22 cellular contexts compared by ENCODE assay signal in the genomic region with DNA sequence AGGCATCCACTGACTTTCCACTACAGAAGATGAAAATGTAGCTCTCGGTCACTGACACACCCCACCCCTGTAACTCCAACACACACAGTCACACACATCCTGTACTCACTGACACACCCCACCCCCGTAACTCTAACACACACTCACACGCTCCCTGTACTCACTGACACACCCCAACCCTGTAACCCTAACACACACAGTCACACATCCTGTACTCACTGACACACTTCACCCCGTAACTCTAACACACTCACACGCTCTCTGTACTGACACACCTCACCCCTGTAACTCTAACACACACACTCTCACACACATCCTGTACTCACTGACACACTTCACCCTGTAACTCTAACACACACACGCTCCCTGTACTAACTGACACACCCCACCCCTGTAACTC. TPM values are rescaled to one million over a fixed set of nuclear protein-coding genes. Genes with fewer than 3 reads are reported as not detected.
DNase-seq lines count a peak whose midpoint lies in the region; ATAC-seq and TF ChIP-seq lines count a peak whose summit lies in the region.
"Had no signal": no experiment of that assay in that cellular context is flagged by ENCODE, and none has a peak within 500 bp of the region (broad histone marks: within the 10 kb centered on the region; RNA-seq: fewer than 3 reads in every experiment).

No MANE protein-coding gene starts in this region.

- H4K20me1 ChIP-seq in MM.1S (ENCODE audit: insufficient read depth, low read length) = no peaks in the 10 kb centered on the region

- H3K27me3 ChIP-seq in dorsolateral prefrontal cortex (no peaks in the 10 kb centered on the region), mucosa of rectum (ENCODE audit: control insufficient read depth in 2 of 2, insufficient read depth in 2 of 2, low read length in 2 of 2) (no peaks in the 10 kb centered on the region), tibial artery (no peaks in the 10 kb centered on the region), MM.1S (replicated peaks; ENCODE audit: insufficient read depth, low read length) (no peaks in the 10 kb centered on the region)
- H3K27me3 ChIP-seq: BE2C had no signal

- intact Hi-C loops in dorsolateral prefrontal cortex (cut with DNase I) (no loop called here), tibial artery (cut with DNase I; ENCODE audit: low total_unique reads) (no loop called here)

- no peak overlapping the region for H2AFZ ChIP-seq in MM.1S (ENCODE audit: low read length)
- H2AFZ ChIP-seq: GM23248 had no signal

- H3F3A ChIP-seq in MM.1S (ENCODE audit: insufficient read depth, low read length) = no peaks in the 10 kb centered on the region

- H3K4me1 ChIP-seq in mucosa of rectum (ENCODE audit: control insufficient read depth in 2 of 2, insufficient read depth in 2 of 2, low read length in 2 of 2) (peaks cover 18 to 30% of the 10 kb centered on the region in 2 donors), tibial artery (peaks cover 0 to 22% (median 5%) of the 10 kb centered on the region in 4 donors), MM.1S (ENCODE audit: low read length) (no peaks in the 10 kb centered on the region)
- H3K4me1 ChIP-seq: BE2C had no signal

- H3K9me2 ChIP-seq in MM.1S (replicated peaks; ENCODE audit: insufficient read depth, low read length) = no peaks in the 10 kb centered on the region

- H3K27ac ChIP-seq in dorsolateral prefrontal cortex = peak overlapping the region in 49 of 59 donors; percentile 3 to 93 (median 82)
- H3K27ac ChIP-seq in mucosa of rectum (ENCODE audit: low read depth in 2 of 2, low read length in 2 of 2) = peak overlapping the region; percentile 27 to 46
- peak overlapping the region; percentile 38 to 70 for H3K27ac ChIP-seq in tibial artery
- no peak overlapping the region for H3K27ac ChIP-seq in MM.1S (ENCODE audit: low read length)
- H3K27ac ChIP-seq: 22Rv1 had no signal

- H3K9ac ChIP-seq in mucosa of rectum (ENCODE audit: low read depth in 1 of 2, low read length in 2 of 2) (no peak overlapping the region), MM.1S (ENCODE audit: low read length) (no peak overlapping the region)

- TF ChIP-seq CTCF in dorsolateral prefrontal cortex (IDR thresholded peaks at IDR 0.05 in 54 of 56, conservative IDR thresholded peaks at IDR 0.05 in 2 of 56; ENCODE audit: low read depth in 1 of 56, partially characterized antibody in 56 of 56) (no peak), tibial artery (IDR thresholded peaks at IDR 0.05) (no peak), MM.1S (IDR thresholded peaks at IDR 0.05; ENCODE audit: low read length) (no peak), omental fat pad (IDR thresholded peaks at IDR 0.05) (no peak)

- H3K9me3 ChIP-seq in mucosa of rectum (ENCODE audit: control insufficient read depth in 2 of 2, low read length in 2 of 2) (no peaks in the 10 kb centered on the region), tibial artery (no peaks in the 10 kb centered on the region), MM.1S (replicated peaks; ENCODE audit: insufficient read depth, low read length) (no peaks in the 10 kb centered on the region)
- H3K9me3 ChIP-seq: BE2C had no signal

- ATAC-seq in omental fat pad (ENCODE audit: low FRiP score) = no peak
- ATAC-seq in GM18868 (IDR thresholded peaks at IDR 0.05; ENCODE audit: unreplicated experiment) = no peak
- ATAC-seq: CD8-positive, alpha-beta T cell; GM12878; Panc1 had no signal

- peak; percentile 1 for DNase-seq in activated effector memory CD4-positive, alpha-beta T cell treated with anti-CD3 and anti-CD28 coated beads, Interleukin-2, amount 50 U/mL, for 16 hours
- no peak for DNase-seq in activated effector memory CD4-positive, alpha-beta T cell treated with Interleukin-2 at 50 U/mL for 16 hours
- DNase-seq in dorsolateral prefrontal cortex (no peak), tibial artery (no peak), MM.1S (no peak), omental fat pad (ENCODE audit: low spot score) (no peak)
- DNase-seq: BE2C; CD8-positive, alpha-beta T cell; DMS 273 treated with DMSO at 0.1 percent for 48 hours; GDM1; GM23248; KG1; NCI-H1048; NCI-H1436 treated with DMSO at 0.1 percent for 48 hours; NCI-H2081; NCI-H510A; NCI-H82 had no signal

- H3K4me2 ChIP-seq in MM.1S (ENCODE audit: low read depth, low read length) = no peak overlapping the region

- H3K79me2 ChIP-seq in MM.1S (ENCODE audit: low read length) = no peaks in the 10 kb centered on the region

- H3K36me3 ChIP-seq in mucosa of rectum (ENCODE audit: control insufficient read depth in 2 of 2, insufficient read depth in 2 of 2, low read length in 2 of 2) (peaks cover 0 to 3% of the 10 kb centered on the region in 2 donors), tibial artery (peaks cover 0 to 14% (median 0%) of the 10 kb centered on the region in 3 donors), MM.1S (replicated peaks; ENCODE audit: insufficient read depth, low read length) (no peaks in the 10 kb centered on the region)
- H3K36me3 ChIP-seq: BE2C had no signal

- H3K4me3 ChIP-seq in dorsolateral prefrontal cortex = no peak overlapping the region
- no peak overlapping the region for H3K4me3 ChIP-seq in mucosa of rectum (ENCODE audit: low read length in 2 of 2)
- no peak overlapping the region for H3K4me3 ChIP-seq in tibial artery
- H3K4me3 ChIP-seq in MM.1S (ENCODE audit: low read length) = no peak overlapping the region
- H3K4me3 ChIP-seq: GM12878, GM23248 had no signal

RNA-seq across cellular contexts. Expression of a gene that starts 22.8 kb away (rescaled TPM):
- total RNA-seq in dorsolateral prefrontal cortex (100 to 1,000 TPM in 7 of 120 experiments, 10 to 100 TPM in 113; 61.0 to 110 (median 83.4) TPM), omental fat pad (100 to 1,000 TPM in 1 of 4 donors, 10 to 100 TPM in 3; 63.0 to 139 (median 86.0) TPM)

RNA-seq across cellular contexts. Expression of a gene that starts 27.4 kb away (rescaled TPM):
- total RNA-seq in dorsolateral prefrontal cortex = 100 to 1,000 TPM in 68 of 120 experiments, 10 to 100 TPM in 52; 61.9 to 320 (median 103) TPM
- 10 to 100 TPM in 1 of 4 donors, 1 to 10 TPM in 3; 8.0 to 12.3 (median 9.6) TPM for total RNA-seq in omental fat pad

RNA-seq across cellular contexts. Expression of a gene that starts 45.4 kb away (rescaled TPM):
- total RNA-seq in dorsolateral prefrontal cortex = 10 to 100 TPM; 32.3 to 70.7 (median 49.0) TPM
- total RNA-seq in omental fat pad = 10 to 100 TPM in 2 of 4 donors, 1 to 10 TPM in 2; 6.4 to 18.8 (median 12.3) TPM

Comparison
In these comparisons a context has a peak if more than half of its experiments do, and no peak if none do; other contexts are left out.
1. RNA of a gene that starts 27.4 kb away (total RNA-seq): 61.9 to 320 TPM in dorsolateral prefrontal cortex; 8.0 to 12.3 TPM in omental fat pad; every median in the first group is over 4 times any median in the second.